8 cellular contexts compared by ENCODE assay signal in genomic region chr11:129750343-129751292, GRCh38.
A peak's percentile ranks its signal among the peaks of the same experiment; 100 is the strongest.
DNase-seq lines count a peak whose midpoint lies in the region; ATAC-seq and TF ChIP-seq lines count a peak whose summit lies in the region.

No MANE protein-coding gene starts in this region.

- H2AFZ ChIP-seq in PC-9 (no peak overlapping the region), neural cell (ENCODE audit: low read depth, low read length) (no peak overlapping the region)

- H3K79me2 ChIP-seq in PC-9 (ENCODE audit: low read depth) (no peaks in the 10 kb centered on the region), neural cell (replicated peaks; ENCODE audit: insufficient read depth, low read length) (no peaks in the 10 kb centered on the region)

- H3K9ac ChIP-seq in neural cell (ENCODE audit: low read length) = peak overlapping the region; percentile 26

- H3F3A ChIP-seq in PC-9 (ENCODE audit: insufficient read depth, low read depth) (no peaks in the 10 kb centered on the region), neural cell (ENCODE audit: insufficient read depth, low read length, poor library complexity, severe bottlenecking) (no peaks in the 10 kb centered on the region)

- H3K4me3 ChIP-seq in PC-9 (peak overlapping the region; percentile 40; the same call in 1 of the 2 replicates), fibroblast of pulmonary artery (replicated peaks; ENCODE audit: low read depth, low read length) (peak overlapping the region; percentile 30), neural cell (ENCODE audit: low read length) (peak overlapping the region; percentile 57)

- peaks cover 24% of the 10 kb centered on the region for H3K27me3 Mint-ChIP-seq in stimulated activated naive CD8-positive, alpha-beta T cell treated with anti-CD3 and anti-CD28 coated beads, Interleukin-15, amount 100 ng/mL, for 72 hours

- CTCF ChIA-PET in PC-9 (lab: Charles Lee) = interaction anchor here (0.6 to 1.3 kb wide), 4 partner anchors 12 to 384 kb away, joined by 4 read pairs; no protein-coding TSS in a partner anchor

- BruUV-seq in PC-9 (replicated peaks; lab: Mats Ljungman, UMichigan) = no TSS peak

- POLR2A ChIA-PET in PC-9 (lab: Charles Lee; ENCODE audit: unreplicated experiment) = no interaction called here

- H3K9me2 ChIP-seq in PC-9 (ENCODE audit: insufficient read depth) (no peaks in the 10 kb centered on the region), neural cell (ENCODE audit: insufficient read depth, low read length) (no peaks in the 10 kb centered on the region)

- TF ChIP-seq EP300 in neural cell (conservative IDR thresholded peaks at IDR 0.05; ENCODE audit: poor library complexity, severe bottlenecking) = no peak

- H3K36me3 ChIP-seq in PC-9 (ENCODE audit: low read depth) (no peaks in the 10 kb centered on the region), neural cell (ENCODE audit: insufficient read depth, low read length) (no peaks in the 10 kb centered on the region)

- peak; percentile 89 for ATAC-seq in GM21381 (IDR thresholded peaks at IDR 0.05; ENCODE audit: unreplicated experiment)
- ATAC-seq in stimulated activated naive CD8-positive, alpha-beta T cell treated with anti-CD3 and anti-CD28 coated beads, Interleukin-15, amount 100 ng/mL, for 72 hours = peak; percentile 87

- H3K4me1 ChIP-seq in PC-9 (replicated peaks; ENCODE audit: insufficient read depth) = 0 out of 2 replicates have a peak, but pooled peaks cover 5% of the 10 kb centered on the region

- intact Hi-C loops in PC-9 (cut with micrococcal nuclease; ENCODE audit: unreplicated experiment) = loop anchor here (1.0 to 2.0 kb wide), 5 partner anchors 54 to 866 kb away; no protein-coding TSS in a partner anchor

- no peak overlapping the region for H3K27ac ChIP-seq in PC-9
- no peak overlapping the region for H3K27ac ChIP-seq in neural cell (ENCODE audit: low read length)

- H3K9me3 Mint-ChIP-seq in stimulated activated naive CD8-positive, alpha-beta T cell treated with anti-CD3 and anti-CD28 coated beads, Interleukin-15, amount 100 ng/mL, for 72 hours = no peaks in the 10 kb centered on the region

- peak; percentile 93 for TF ChIP-seq CTCF in PC-9 (conservative IDR thresholded peaks at IDR 0.05)
- TF ChIP-seq CTCF in fibroblast of pulmonary artery (IDR thresholded peaks at IDR 0.05; ENCODE audit: low read length, missing control alignments) = peak; percentile 78
- TF ChIP-seq CTCF in neural cell (IDR thresholded peaks at IDR 0.05; ENCODE audit: poor library complexity, severe bottlenecking) = peak; percentile 100

- H3K27me3 ChIP-seq in PC-9 (ENCODE audit: insufficient read depth, low read depth) = no peaks in the 10 kb centered on the region
- no peaks in the 10 kb centered on the region for H3K27me3 ChIP-seq in neural cell (ENCODE audit: insufficient read depth, low read depth, low read length)

- peak overlapping the region in 1 of 2 donors; percentile 35 for H3K4me3 Mint-ChIP-seq in stimulated activated naive CD8-positive, alpha-beta T cell treated with anti-CD3 and anti-CD28 coated beads, Interleukin-15, amount 100 ng/mL, for 72 hours

- H3K4me1 Mint-ChIP-seq in stimulated activated naive CD8-positive, alpha-beta T cell treated with anti-CD3 and anti-CD28 coated beads, Interleukin-15, amount 100 ng/mL, for 72 hours = peaks cover 6% of the 10 kb centered on the region

- H3K9me3 ChIP-seq in PC-9 (ENCODE audit: insufficient read depth, low read depth) (no peaks in the 10 kb centered on the region), neural cell (ENCODE audit: low read length) (no peaks in the 10 kb centered on the region)

- H4K20me1 ChIP-seq in PC-9 (ENCODE audit: insufficient read depth) (no peaks in the 10 kb centered on the region), neural cell (ENCODE audit: insufficient read depth) (no peaks in the 10 kb centered on the region)

- DNase-seq in DMS 273 treated with DMSO at 0.1 percent for 48 hours (lab: John Stamatoyannopoulos, UW) (peak; percentile 5), HT1080 (ENCODE audit: low read depth) (peak; percentile 58), PC-9 (peak; percentile 67 to 84), activated T-helper 1 cell treated with Interleukin-2 at 50 U/mL for 16 hours (ENCODE audit: low read depth) (peak; percentile 66), fibroblast of pulmonary artery (ENCODE audit: low read depth) (peak; percentile 81)
- peak; percentile 78 to 81 for DNase-seq in stimulated activated naive CD8-positive, alpha-beta T cell treated with anti-CD3 and anti-CD28 coated beads, Interleukin-15, amount 100 ng/mL, for 72 hours

- H3K4me2 ChIP-seq in PC-9 (peak overlapping the region; percentile 85), neural cell (ENCODE audit: low read length) (no peak overlapping the region)

- peak; percentile 99 for TF ChIP-seq RAD21 in neural cell (conservative IDR thresholded peaks at IDR 0.05)

- H3K27ac Mint-ChIP-seq in stimulated activated naive CD8-positive, alpha-beta T cell treated with anti-CD3 and anti-CD28 coated beads, Interleukin-15, amount 100 ng/mL, for 72 hours = no peak overlapping the region

TF ChIP-seq in neural cell, 6 proteins besides CTCF, POLR2A, EP300 and RAD21:
- TF ChIP-seq EZH2 (IDR thresholded peaks at IDR 0.05; ENCODE audit: borderline replicate concordance, insufficient read depth, low read length, poor library complexity, severe bottlenecking) = no peak
- TF ChIP-seq TAF1 (IDR thresholded peaks at IDR 0.05; ENCODE audit: low read depth) = no peak
- TF ChIP-seq SMC3 (conservative IDR thresholded peaks at IDR 0.05; ENCODE audit: poor library complexity) = peak; percentile 100
- TF ChIP-seq MXI1 (conservative IDR thresholded peaks at IDR 0.05; ENCODE audit: poor library complexity, severe bottlenecking) = peak; percentile 53
- TF ChIP-seq, protein P1, sequence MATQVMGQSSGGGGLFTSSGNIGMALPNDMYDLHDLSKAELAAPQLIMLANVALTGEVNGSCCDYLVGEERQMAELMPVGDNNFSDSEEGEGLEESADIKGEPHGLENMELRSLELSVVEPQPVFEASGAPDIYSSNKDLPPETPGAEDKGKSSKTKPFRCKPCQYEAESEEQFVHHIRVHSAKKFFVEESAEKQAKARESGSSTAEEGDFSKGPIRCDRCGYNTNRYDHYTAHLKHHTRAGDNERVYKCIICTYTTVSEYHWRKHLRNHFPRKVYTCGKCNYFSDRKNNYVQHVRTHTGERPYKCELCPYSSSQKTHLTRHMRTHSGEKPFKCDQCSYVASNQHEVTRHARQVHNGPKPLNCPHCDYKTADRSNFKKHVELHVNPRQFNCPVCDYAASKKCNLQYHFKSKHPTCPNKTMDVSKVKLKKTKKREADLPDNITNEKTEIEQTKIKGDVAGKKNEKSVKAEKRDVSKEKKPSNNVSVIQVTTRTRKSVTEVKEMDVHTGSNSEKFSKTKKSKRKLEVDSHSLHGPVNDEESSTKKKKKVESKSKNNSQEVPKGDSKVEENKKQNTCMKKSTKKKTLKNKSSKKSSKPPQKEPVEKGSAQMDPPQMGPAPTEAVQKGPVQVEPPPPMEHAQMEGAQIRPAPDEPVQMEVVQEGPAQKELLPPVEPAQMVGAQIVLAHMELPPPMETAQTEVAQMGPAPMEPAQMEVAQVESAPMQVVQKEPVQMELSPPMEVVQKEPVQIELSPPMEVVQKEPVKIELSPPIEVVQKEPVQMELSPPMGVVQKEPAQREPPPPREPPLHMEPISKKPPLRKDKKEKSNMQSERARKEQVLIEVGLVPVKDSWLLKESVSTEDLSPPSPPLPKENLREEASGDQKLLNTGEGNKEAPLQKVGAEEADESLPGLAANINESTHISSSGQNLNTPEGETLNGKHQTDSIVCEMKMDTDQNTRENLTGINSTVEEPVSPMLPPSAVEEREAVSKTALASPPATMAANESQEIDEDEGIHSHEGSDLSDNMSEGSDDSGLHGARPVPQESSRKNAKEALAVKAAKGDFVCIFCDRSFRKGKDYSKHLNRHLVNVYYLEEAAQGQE (IDR thresholded peaks at IDR 0.05; ENCODE audit: borderline replicate concordance) = no peak
- no peak for TF ChIP-seq POLR2AphosphoS5 (IDR thresholded peaks at IDR 0.05)

Comparison
In these comparisons a context has a peak if more than half of its experiments do, and no peak if none do; other contexts are left out.
1. DNase-seq: peak in every context shown above with its lines; median percentile 81 in fibroblast of pulmonary artery; 80 in stimulated activated naive CD8-positive, alpha-beta T cell treated with anti-CD3 and anti-CD28 coated beads, Interleukin-15, amount 100 ng/mL, for 72 hours; 76 in PC-9; 66 in activated T-helper 1 cell treated with Interleukin-2 at 50 U/mL for 16 hours; 58 in HT1080; 5 in DMS 273 treated with DMSO at 0.1 percent for 48 hours.